Comparison of ENCODE assay signal across 15 cellular contexts in the genomic region with DNA sequence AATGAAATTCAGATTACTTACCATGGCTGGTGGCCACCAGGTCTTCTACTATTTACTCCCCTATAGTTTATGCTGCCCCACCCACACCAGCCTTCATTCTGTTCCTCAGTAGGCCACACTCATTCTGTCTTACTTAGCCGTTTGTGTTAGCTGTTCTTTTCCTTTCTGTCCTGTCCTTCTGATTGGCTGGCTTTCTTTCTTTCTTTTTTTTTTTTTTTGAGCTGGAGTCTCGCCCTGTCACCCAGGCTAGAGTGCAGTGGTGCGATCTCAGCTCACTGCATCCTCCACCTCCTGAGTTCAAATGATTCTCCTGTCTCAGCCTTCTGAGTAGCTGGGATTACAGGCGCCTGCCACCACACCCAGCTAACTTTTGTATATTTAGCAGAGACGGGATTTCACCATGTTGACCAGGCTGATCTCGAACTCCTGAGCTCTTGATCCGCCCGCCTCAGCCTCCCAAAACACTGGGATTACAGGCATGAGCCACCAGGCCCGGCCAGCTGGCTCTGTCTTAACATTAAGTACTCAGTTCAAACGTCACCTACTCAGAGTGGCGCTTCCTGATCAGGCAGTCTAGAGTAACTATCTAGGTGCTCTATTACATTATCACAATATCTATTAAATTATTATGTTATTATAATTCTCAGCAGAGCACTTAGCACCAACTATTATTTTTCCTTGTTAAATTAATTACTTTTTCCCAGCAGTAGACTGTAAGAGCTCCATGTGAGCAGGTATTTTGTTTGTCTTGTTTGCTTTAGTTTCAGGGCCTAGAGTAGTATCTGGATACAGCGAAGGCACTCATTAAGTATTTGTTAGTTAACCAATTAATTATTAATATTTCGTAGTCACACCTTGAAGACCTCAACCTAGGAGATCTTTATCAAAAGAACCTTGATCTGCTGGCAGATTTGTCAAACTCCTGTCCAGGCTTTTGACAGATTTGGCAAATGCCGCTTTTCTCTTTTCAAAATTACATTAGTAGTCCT. TPM values are rescaled to one million over a fixed set of nuclear protein-coding genes. Genes with fewer than 3 reads are reported as not detected.
A peak's percentile ranks its signal among the peaks of the same experiment; 100 is the strongest.
DNase-seq lines count a peak whose midpoint lies in the region; ATAC-seq and TF ChIP-seq lines count a peak whose summit lies in the region.
"Had no signal": no experiment of that assay in that cellular context is flagged by ENCODE, and none has a peak within 500 bp of the region (broad histone marks: within the 10 kb centered on the region; RNA-seq: fewer than 3 reads in every experiment).

No MANE protein-coding gene starts in this region.

- intact Hi-C loops in activated T-helper 2 cell treated with anti-CD3 and anti-CD28 coated beads, Interferon-gamma antibody, Interleukin-2, Interleukin-4, amounts not matched to agents 10 μg/mL and 5 μg/mL and 100 μg/mL, durations not matched to agents 14 hours and 24 hours and 36 hours (cut with micrococcal nuclease): loop anchor here (2.0 kb wide), 1 partner anchor 49 kb away; no protein-coding TSS in a partner anchor
- intact Hi-C loops in activated naive CD4-positive, alpha-beta T cell treated with anti-CD3 and anti-CD28 coated beads for 36 hours (cut with micrococcal nuclease): no loop called here

- DNase-seq in DMS 273 (lab: John Stamatoyannopoulos, UW; ENCODE audit: unreplicated experiment): peak; percentile 81
- peak; percentile 96 for DNase-seq in NCI-H82 (lab: John Stamatoyannopoulos, UW)
- DNase-seq in activated T-helper 2 cell treated with anti-CD3 and anti-CD28 coated beads, Interferon-gamma antibody, Interleukin-2, Interleukin-4, amounts not matched to agents 10 μg/mL and 5 μg/mL and 100 μg/mL, durations not matched to agents 14 hours and 24 hours and 36 hours (ENCODE audit: low spot score): no peak
- DNase-seq in mucosa of gallbladder (ENCODE audit: low spot score): peak; percentile 24
- no peak for DNase-seq in AG08395 (ENCODE audit: low spot score)
- DNase-seq in activated naive CD4-positive, alpha-beta T cell treated with anti-CD3 and anti-CD28 coated beads for 36 hours: no peak
- no peak for DNase-seq in GM13977 (ENCODE audit: low spot score)
- DNase-seq: activated naive CD8-positive, alpha-beta T cell treated with anti-CD3 and anti-CD28 coated beads for 36 hours; KBM-7; NCI-H1092; stimulated activated CD4-positive, alpha-beta T cell treated with anti-CD3 and anti-CD28 coated beads, Interleukin-4, amount 100 ng/mL, for 1 hour; stimulated activated CD8-positive, alpha-beta memory T cell treated with anti-CD3 and anti-CD28 coated beads, Interleukin-4, amount 100 ng/mL, for 48 hours had no signal

- ATAC-seq in HG03139 (IDR thresholded peaks at IDR 0.05; ENCODE audit: unreplicated experiment): no peak
- ATAC-seq: Right ventricle myocardium inferior, sciatic nerve had no signal

- no peaks in the 10 kb centered on the region for H3K27me3 Mint-ChIP-seq in activated T-helper 2 cell treated with anti-CD3 and anti-CD28 coated beads, Interferon-gamma antibody, Interleukin-2, Interleukin-4, amounts not matched to agents 10 μg/mL and 5 μg/mL and 100 μg/mL, durations not matched to agents 14 hours and 24 hours and 36 hours (ENCODE audit: low read depth)
- H3K27me3 Mint-ChIP-seq in activated naive CD4-positive, alpha-beta T cell treated with anti-CD3 and anti-CD28 coated beads for 36 hours (ENCODE audit: low read depth): no peaks in the 10 kb centered on the region
- H3K27me3 Mint-ChIP-seq: activated naive CD8-positive, alpha-beta T cell treated with anti-CD3 and anti-CD28 coated beads for 36 hours had no signal

- peaks cover 42% of the 10 kb centered on the region for H3K4me1 Mint-ChIP-seq in activated T-helper 2 cell treated with anti-CD3 and anti-CD28 coated beads, Interferon-gamma antibody, Interleukin-2, Interleukin-4, amounts not matched to agents 10 μg/mL and 5 μg/mL and 100 μg/mL, durations not matched to agents 14 hours and 24 hours and 36 hours (ENCODE audit: low read depth)
- H3K4me1 Mint-ChIP-seq in activated naive CD4-positive, alpha-beta T cell treated with anti-CD3 and anti-CD28 coated beads for 36 hours (ENCODE audit: low read depth): peaks cover 31% of the 10 kb centered on the region

- H3K27ac Mint-ChIP-seq in activated T-helper 2 cell treated with anti-CD3 and anti-CD28 coated beads, Interferon-gamma antibody, Interleukin-2, Interleukin-4, amounts not matched to agents 10 μg/mL and 5 μg/mL and 100 μg/mL, durations not matched to agents 14 hours and 24 hours and 36 hours: peak overlapping the region; percentile 73
- no peak overlapping the region for H3K27ac Mint-ChIP-seq in activated naive CD4-positive, alpha-beta T cell treated with anti-CD3 and anti-CD28 coated beads for 36 hours
- H3K27ac Mint-ChIP-seq: activated naive CD8-positive, alpha-beta T cell treated with anti-CD3 and anti-CD28 coated beads for 36 hours had no signal

- peaks cover 27% of the 10 kb centered on the region for H3K36me3 Mint-ChIP-seq in activated T-helper 2 cell treated with anti-CD3 and anti-CD28 coated beads, Interferon-gamma antibody, Interleukin-2, Interleukin-4, amounts not matched to agents 10 μg/mL and 5 μg/mL and 100 μg/mL, durations not matched to agents 14 hours and 24 hours and 36 hours (ENCODE audit: low read depth)
- H3K36me3 Mint-ChIP-seq in activated naive CD4-positive, alpha-beta T cell treated with anti-CD3 and anti-CD28 coated beads for 36 hours (ENCODE audit: low read depth): peaks cover 12% of the 10 kb centered on the region

- CTCF ChIA-PET in activated naive CD4-positive, alpha-beta T cell treated with anti-CD3 and anti-CD28 coated beads for 36 hours (lab: Charles Lee): interaction anchor here (0.8 to 1.8 kb wide), 5 partner anchors 8 to 434 kb away, joined by 3 to 12 read pairs (median 4); no protein-coding TSS in a partner anchor

- in situ Hi-C loops in GM13977 (cut with MboI; ENCODE audit: low pct_unique_long_range_greater_than_20kb, low sequenced_read_pairs, unreplicated experiment): no loop called here

- TF ChIP-seq CTCF in GM13977 (IDR thresholded peaks at IDR 0.05; ENCODE audit: extremely low read depth, insufficient read depth, missing control alignments): no peak

- H3K9me3 Mint-ChIP-seq in activated T-helper 2 cell treated with anti-CD3 and anti-CD28 coated beads, Interferon-gamma antibody, Interleukin-2, Interleukin-4, amounts not matched to agents 10 μg/mL and 5 μg/mL and 100 μg/mL, durations not matched to agents 14 hours and 24 hours and 36 hours: no peaks in the 10 kb centered on the region
- H3K9me3 Mint-ChIP-seq in activated naive CD4-positive, alpha-beta T cell treated with anti-CD3 and anti-CD28 coated beads for 36 hours: no peaks in the 10 kb centered on the region
- H3K9me3 Mint-ChIP-seq: activated naive CD8-positive, alpha-beta T cell treated with anti-CD3 and anti-CD28 coated beads for 36 hours had no signal

- peak overlapping the region; percentile 9 for H3K4me3 Mint-ChIP-seq in activated T-helper 2 cell treated with anti-CD3 and anti-CD28 coated beads, Interferon-gamma antibody, Interleukin-2, Interleukin-4, amounts not matched to agents 10 μg/mL and 5 μg/mL and 100 μg/mL, durations not matched to agents 14 hours and 24 hours and 36 hours (ENCODE audit: low read depth)
- H3K4me3 Mint-ChIP-seq in activated naive CD4-positive, alpha-beta T cell treated with anti-CD3 and anti-CD28 coated beads for 36 hours: no peak overlapping the region
- H3K4me3 Mint-ChIP-seq: activated naive CD8-positive, alpha-beta T cell treated with anti-CD3 and anti-CD28 coated beads for 36 hours had no signal

RNA-seq across cellular contexts. Expression of gene CMSS1, which starts 6.4 kb away (rescaled TPM):
- total RNA-seq in activated T-helper 2 cell treated with anti-CD3 and anti-CD28 coated beads, Interferon-gamma antibody, Interleukin-2, Interleukin-4, amounts not matched to agents 10 μg/mL and 5 μg/mL and 100 μg/mL, durations not matched to agents 14 hours and 24 hours and 36 hours: 138 and 143 TPM in 2 replicates
- 18.2 TPM for total RNA-seq in mucosa of gallbladder
- 100 to 1,000 TPM in 1 of 2 experiments, 10 to 100 TPM in 1; 95.8 to 106 TPM for total RNA-seq in activated naive CD4-positive, alpha-beta T cell treated with anti-CD3 and anti-CD28 coated beads for 36 hours

Comparison
In these comparisons a context has a peak if more than half of its experiments do, and no peak if none do; other contexts are left out.
1. DNase-seq: peak in DMS 273 (single experiment), NCI-H82 (single experiment) and mucosa of gallbladder (single experiment); none in activated T-helper 2 cell treated with anti-CD3 and anti-CD28 coated beads, Interferon-gamma antibody, Interleukin-2, Interleukin-4, amounts not matched to agents 10 μg/mL and 5 μg/mL and 100 μg/mL, durations not matched to agents 14 hours and 24 hours and 36 hours (single experiment), AG08395 (single experiment), activated naive CD4-positive, alpha-beta T cell treated with anti-CD3 and anti-CD28 coated beads for 36 hours (single experiment) and GM13977 (single experiment).